Comparison of ENCODE assay signal across 8 cellular contexts in the genomic region with DNA sequence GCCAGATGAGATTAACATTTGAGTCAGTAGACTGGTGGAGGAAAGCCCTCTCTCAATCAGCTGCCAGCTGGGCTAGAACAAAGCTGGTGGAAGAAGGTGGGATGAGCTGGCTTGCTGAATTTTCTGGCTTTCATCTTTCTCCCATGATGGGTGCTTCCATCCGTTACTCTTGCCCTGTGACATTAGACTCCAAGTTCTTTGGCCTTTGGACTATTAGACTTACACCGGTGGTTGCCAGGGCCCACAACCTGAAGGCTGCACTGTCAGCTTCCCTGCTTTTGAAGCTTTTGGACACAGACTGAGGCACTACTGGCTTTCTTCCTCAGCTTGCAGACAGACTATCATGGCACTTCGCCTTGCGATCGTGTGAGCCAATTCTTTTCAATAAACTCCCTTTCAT.
"Had no signal": no experiment of that assay in that cellular context is flagged by ENCODE, and none has a peak within 500 bp of the region (broad histone marks: within the 10 kb centered on the region; RNA-seq: fewer than 3 reads in every experiment).

No MANE protein-coding gene starts in this region.

- DNase-seq: GM23248, GOT3, H7, HFFc6, KBM-7 had no signal

- H3K4me1 ChIP-seq: HAP-1 had no signal

- H3K27ac ChIP-seq: GM23248, HL-60 had no signal

- ATAC-seq: HCT116 had no signal

- H3K36me3 ChIP-seq: HAP-1 had no signal

- H3K9me3 ChIP-seq: HAP-1 had no signal

- H2AFZ ChIP-seq: GM23248 had no signal

- H3K9ac ChIP-seq: GM23248 had no signal

- H3K4me3 ChIP-seq: GM23248, HAP-1 had no signal
